1 cellular context compared by ENCODE assay signal in genomic region chr1:242243472-242243871, GRCh38.
TF ChIP-seq lines count a peak whose summit lies in the region.

No MANE protein-coding gene starts in this region.

TF ChIP-seq in HepG2, 621 proteins besides CTCF, POLR2A, EP300 and RAD21 (continued from another document):
- TF ChIP-seq ZNF704 (CRISPR knock-in tag; IDR thresholded peaks at IDR 0.05; ENCODE audit: borderline replicate concordance): no peak
